In genomic region chr7:102196028-102196427, GRCh38 we compare ENCODE assay signal across 9 cellular contexts.
"Had no signal": no experiment of that assay in that cellular context is flagged by ENCODE, and none has a peak within 500 bp of the region (broad histone marks: within the 10 kb centered on the region; RNA-seq: fewer than 3 reads in every experiment).

No MANE protein-coding gene starts in this region.

- H3K27ac ChIP-seq: HL-60 had no signal

- H3K27ac Mint-ChIP-seq: HFFc6 had no signal

- H3K4me3 ChIP-seq: HAP-1 had no signal

- H3K9me3 Mint-ChIP-seq: HFFc6, IgD-negative memory B cell had no signal

- H3K9me3 ChIP-seq: HAP-1 had no signal

- H3K4me1 ChIP-seq: HAP-1 had no signal

- H3K4me3 Mint-ChIP-seq: HFFc6, IgD-negative memory B cell had no signal

- H3K4me1 Mint-ChIP-seq: IgD-negative memory B cell had no signal

- DNase-seq: GOT3, H7, HFFc6, KG1 had no signal

- FAIRE-seq: HepG2 had no signal

- H3K27me3 Mint-ChIP-seq: IgD-negative memory B cell had no signal

- ATAC-seq: HCT116, HepG2 had no signal
